In genomic region chr1:7795406-7795805, GRCh38 we compare ENCODE assay signal across 20 cellular contexts. TPM values are rescaled to one million over a fixed set of nuclear protein-coding genes. Genes with fewer than 3 reads are reported as not detected.
DNase-seq lines count a peak whose midpoint lies in the region; ATAC-seq, FAIRE-seq and TF ChIP-seq lines count a peak whose summit lies in the region.
"Had no signal": no experiment of that assay in that cellular context is flagged by ENCODE, and none has a peak within 500 bp of the region (broad histone marks: within the 10 kb centered on the region; RNA-seq: fewer than 3 reads in every experiment).

No MANE protein-coding gene starts in this region.

- peaks cover 8% of the 10 kb centered on the region for H3K9me3 ChIP-seq in astrocyte (ENCODE audit: insufficient read depth, low read depth, low read length)
- H3K9me3 ChIP-seq in K562 (replicated peaks; ENCODE audit: control insufficient read depth, insufficient read depth, low read depth, low read length): peaks cover 4% of the 10 kb centered on the region; the same call in 1 of the 2 replicates
- peaks cover 10% of the 10 kb centered on the region for H3K9me3 ChIP-seq in lower lobe of right lung

- H4K20me1 ChIP-seq in astrocyte (ENCODE audit: insufficient read depth, low read length): no peaks in the 10 kb centered on the region
- H4K20me1 ChIP-seq in K562 (replicated peaks; ENCODE audit: control insufficient read depth, insufficient read depth, low read length): no peaks in the 10 kb centered on the region

- peaks cover 2% of the 10 kb centered on the region for H3K27me3 Mint-ChIP-seq in astrocyte (ENCODE audit: low read depth, unreplicated experiment)
- no peaks in the 10 kb centered on the region for H3K27me3 Mint-ChIP-seq in T-helper 2 cell treated with Interferon-gamma antibody and Interleukin-4, amounts not matched to agents 5 μg/mL and 100 μg/mL, for 36 hours (ENCODE audit: low read depth)
- H3K27me3 Mint-ChIP-seq: CD4-positive, alpha-beta memory T cell had no signal

- no peak overlapping the region for H2AK5ac ChIP-seq in mesendoderm (ENCODE audit: low read length)

- peak; percentile 57; the same call in 2 of the 3 replicates for ATAC-seq in K562
- no peak for ATAC-seq in lower lobe of right lung
- ATAC-seq in HG02840 (IDR thresholded peaks at IDR 0.05; ENCODE audit: low FRiP score, unreplicated experiment): no peak

- no peak for TF ChIP-seq RAD21 in K562 (CRISPR knock-in tag; conservative IDR thresholded peaks at IDR 0.05 in 1 of 2, IDR thresholded peaks at IDR 0.05 in 1 of 2)

- no peak overlapping the region for H2BK15ac ChIP-seq in mesendoderm (replicated peaks; ENCODE audit: low read depth)

- no peak overlapping the region for H3K4me3 ChIP-seq in astrocyte (ENCODE audit: insufficient read depth, low read depth, low read length)
- H3K4me3 ChIP-seq in K562: no peak overlapping the region
- no peak overlapping the region for H3K4me3 ChIP-seq in mesendoderm (ENCODE audit: low read length)
- H3K4me3 ChIP-seq in lower lobe of right lung: no peak overlapping the region
- H3K4me3 ChIP-seq: GM23248 had no signal

- no peak overlapping the region for H3K18ac ChIP-seq in mesendoderm (ENCODE audit: low read length)

- H4K5ac ChIP-seq in mesendoderm (ENCODE audit: low read length): no peak overlapping the region

- CTCF ChIA-PET in K562 (lab: Yijun Ruan, JAX; ENCODE audit: low intra/inter-chr PET ratio): no interaction called here

- no peak overlapping the region for H2BK5ac ChIP-seq in mesendoderm (ENCODE audit: low read length)

- H3K4me1 ChIP-seq in astrocyte (ENCODE audit: insufficient read depth, low read length) (no peaks in the 10 kb centered on the region), K562 (replicated peaks in 1 of 2; ENCODE audit: control insufficient read depth in 2 of 2, insufficient read depth in 2 of 2, low read length in 2 of 2) (no peaks in the 10 kb centered on the region; a peak in 1 of 5 replicates), mesendoderm (ENCODE audit: control insufficient read depth, low read depth, low read length) (no peaks in the 10 kb centered on the region), lower lobe of right lung (no peaks in the 10 kb centered on the region)

- H3K36me3 ChIP-seq in astrocyte (ENCODE audit: insufficient read depth, low read length): peaks cover 8% of the 10 kb centered on the region
- no peaks in the 10 kb centered on the region for H3K36me3 ChIP-seq in K562 (ENCODE audit: control insufficient read depth, insufficient read depth, low read length)
- no peaks in the 10 kb centered on the region for H3K36me3 ChIP-seq in mesendoderm (ENCODE audit: control insufficient read depth, insufficient read depth, low read length)
- peaks cover 87% of the 10 kb centered on the region for H3K36me3 ChIP-seq in lower lobe of right lung

- no peaks in the 10 kb centered on the region for H3K79me1 ChIP-seq in mesendoderm (ENCODE audit: low read length)

- no peak overlapping the region for H3K4ac ChIP-seq in mesendoderm (ENCODE audit: low read depth, low read length)

- H3K9me3 Mint-ChIP-seq in astrocyte (ENCODE audit: unreplicated experiment): peaks cover 7% of the 10 kb centered on the region
- peaks cover 21% of the 10 kb centered on the region for H3K9me3 Mint-ChIP-seq in T-helper 2 cell treated with Interferon-gamma antibody and Interleukin-4, amounts not matched to agents 5 μg/mL and 100 μg/mL, for 36 hours

- FAIRE-seq in astrocyte (lab: Jason Lieb, UNC) (no peak), K562 (lab: Jason Lieb, UNC) (no peak)
- FAIRE-seq: GM12892, H1 had no signal

- H3K27ac Mint-ChIP-seq in astrocyte (ENCODE audit: unreplicated experiment): peak overlapping the region; percentile 4
- no peak overlapping the region for H3K27ac Mint-ChIP-seq in T-helper 2 cell treated with Interferon-gamma antibody and Interleukin-4, amounts not matched to agents 5 μg/mL and 100 μg/mL, for 36 hours

- H2AFZ ChIP-seq in astrocyte (ENCODE audit: low read depth, low read length): no peak overlapping the region
- 0 out of 2 replicates have a peak overlapping the region, but pooled peaks have one; percentile 11 for H2AFZ ChIP-seq in K562 (ENCODE audit: low read depth, low read length)
- H2AFZ ChIP-seq: GM23248 had no signal

- H3K23ac ChIP-seq in mesendoderm (ENCODE audit: low read length): no peak overlapping the region

- no peak overlapping the region for H3K4me2 ChIP-seq in astrocyte (ENCODE audit: low read length)
- H3K4me2 ChIP-seq in K562 (ENCODE audit: insufficient read depth, low read length): no peak overlapping the region
- no peak overlapping the region for H3K4me2 ChIP-seq in mesendoderm (ENCODE audit: low read length)

- intact Hi-C loops in K562 (cut with micrococcal nuclease): no loop called here
- intact Hi-C loops in lower lobe of right lung (cut with DNase I): no loop called here

- DNase-seq in astrocyte (ENCODE audit: low read depth) (no peak), K562 (ENCODE audit: extremely low read depth in 1 of 4, low spot score in 3 of 4) (no peak), mesendoderm (no peak), lower lobe of right lung (no peak)
- DNase-seq in T-helper 2 cell treated with Interferon-gamma antibody and Interleukin-4, amounts not matched to agents 5 μg/mL and 100 μg/mL, for 36 hours (ENCODE audit: low spot score): no peak
- DNase-seq: C1 segment of cervical spinal cord; Calu3; CD4-positive, alpha-beta memory T cell; COR-L47; DMS53; DMS79 treated with DMSO at 0.1 percent for 48 hours; GM23248; H7; HCEC 1CT had no signal

- WGBS in K562 (ENCODE audit: insufficient coverage, low coverage, missing lambda C conversion rate): 42% methylated on average over 12 of the region's 12 CpGs
- no CpG with 5 or more reads among the region's 12 CpGs for WGBS in mesendoderm (ENCODE audit: extremely low coverage, insufficient coverage, low lambda C conversion rate)

- no peak overlapping the region for H2BK120ac ChIP-seq in mesendoderm (ENCODE audit: low read depth, low read length)

- H3K4me1 Mint-ChIP-seq in astrocyte (ENCODE audit: low read depth, unreplicated experiment): no peaks in the 10 kb centered on the region
- H3K4me1 Mint-ChIP-seq in T-helper 2 cell treated with Interferon-gamma antibody and Interleukin-4, amounts not matched to agents 5 μg/mL and 100 μg/mL, for 36 hours (ENCODE audit: low read depth): no peaks in the 10 kb centered on the region

- peaks cover 8% of the 10 kb centered on the region for H3K36me3 Mint-ChIP-seq in astrocyte (ENCODE audit: low read depth, unreplicated experiment)
- H3K36me3 Mint-ChIP-seq in T-helper 2 cell treated with Interferon-gamma antibody and Interleukin-4, amounts not matched to agents 5 μg/mL and 100 μg/mL, for 36 hours (ENCODE audit: low read depth): no peaks in the 10 kb centered on the region

- POLR2A ChIA-PET in K562 (lab: Yijun Ruan, JAX): no interaction called here

- no peak for TF ChIP-seq EP300 in K562 (IDR thresholded peaks at IDR 0.05; ENCODE audit: low read length)

- H3K79me2 ChIP-seq in astrocyte (ENCODE audit: insufficient read depth, low read length) (no peaks in the 10 kb centered on the region), K562 (ENCODE audit: control insufficient read depth, insufficient read depth, low read length) (no peaks in the 10 kb centered on the region), mesendoderm (ENCODE audit: control insufficient read depth, insufficient read depth, low read length) (no peaks in the 10 kb centered on the region)

- TF ChIP-seq CTCF in astrocyte (IDR thresholded peaks at IDR 0.05; ENCODE audit: insufficient read depth, low read depth, low read length): no peak
- no peak for TF ChIP-seq CTCF in K562 (IDR thresholded peaks at IDR 0.05 in 2 of 3, conservative IDR thresholded peaks at IDR 0.05 in 1 of 3; ENCODE audit: insufficient read depth in 2 of 3, low read depth in 1 of 3, low read length in 3 of 3)
- TF ChIP-seq CTCF in lower lobe of right lung (IDR thresholded peaks at IDR 0.05): no peak

- H3K9ac ChIP-seq in astrocyte (ENCODE audit: low read length): no peak overlapping the region
- H3K9ac ChIP-seq in K562 (ENCODE audit: insufficient read depth in 1 of 2, low read depth in 2 of 2, low read length in 2 of 2): peak overlapping the region in 1 of 2 experiments; percentile 8; a peak in 1 of 4 replicates
- H3K9ac ChIP-seq in mesendoderm (ENCODE audit: low read length): no peak overlapping the region
- H3K9ac ChIP-seq: GM23248 had no signal

- H3K27ac ChIP-seq in astrocyte (ENCODE audit: low read depth, low read length): no peak overlapping the region
- H3K27ac ChIP-seq in K562 (ENCODE audit: extremely low read depth, low read depth, low read length): no peak overlapping the region
- no peak overlapping the region for H3K27ac ChIP-seq in mesendoderm (ENCODE audit: low read depth, low read length)
- no peak overlapping the region for H3K27ac ChIP-seq in lower lobe of right lung
- H3K27ac ChIP-seq: GM23248 had no signal

- no peak overlapping the region for H4K8ac ChIP-seq in mesendoderm (ENCODE audit: low read depth, low read length)

- H3K56ac ChIP-seq in mesendoderm (ENCODE audit: low read length): peak overlapping the region; percentile 5

- no peaks in the 10 kb centered on the region for H3K9me1 ChIP-seq in K562 (ENCODE audit: control insufficient read depth, insufficient read depth, low read length)

- no peak overlapping the region for H3K4me3 Mint-ChIP-seq in astrocyte (ENCODE audit: unreplicated experiment)
- H3K4me3 Mint-ChIP-seq in T-helper 2 cell treated with Interferon-gamma antibody and Interleukin-4, amounts not matched to agents 5 μg/mL and 100 μg/mL, for 36 hours: no peak overlapping the region
- H3K4me3 Mint-ChIP-seq: CD4-positive, alpha-beta memory T cell had no signal

- no peak for TF ChIP-seq POLR2A in K562 (conservative IDR thresholded peaks at IDR 0.05)

- no TSS peak for BruUV-seq in K562 (replicated peaks; lab: Mats Ljungman, UMichigan)

- H3K27me3 ChIP-seq in astrocyte (ENCODE audit: insufficient read depth, low read length): no peaks in the 10 kb centered on the region
- no peaks in the 10 kb centered on the region for H3K27me3 ChIP-seq in K562 (ENCODE audit: control insufficient read depth in 2 of 2, insufficient read depth in 2 of 2, low read length in 2 of 2)
- no peaks in the 10 kb centered on the region for H3K27me3 ChIP-seq in mesendoderm (ENCODE audit: insufficient read depth, low read length, poor library complexity)
- H3K27me3 ChIP-seq in lower lobe of right lung (ENCODE audit: low read depth): no peaks in the 10 kb centered on the region

- in situ Hi-C loops in K562 (cut with MboI): no loop called here

RNA-seq across cellular contexts. Expression of gene PER3, which starts 11.3 kb away (rescaled TPM):
- total RNA-seq in astrocyte: 1.8 and 2.5 TPM in 2 replicates
- 15.2 and 32.2 TPM in 2 replicates for total RNA-seq in K562 (2011; cell fraction: chromatin; rRNA removed; ENCODE audit: low replicate concordance)
- total RNA-seq in K562 (2011; cell fraction: nucleolus; rRNA removed): 6.7 and 10.0 TPM in 2 replicates
- 16.4 and 18.2 TPM in 2 replicates for total RNA-seq in K562 (2011; cell fraction: nucleoplasm; rRNA removed)
- total RNA-seq in K562 (2014; rRNA removed): 11.9 and 12.9 TPM in 2 replicates
- 18.4 and 19.7 TPM in 2 replicates for total RNA-seq in K562 (2014; rRNA removed; fragmentation: Illumina TruSeq; extraction: Trizol)
- 14.1 and 14.2 TPM in 2 replicates for total RNA-seq in K562 (2015; rRNA removed; fragmentation: Illumina TruSeq; extraction: Trizol)
- total RNA-seq in K562 (2021): 15.7 and 16.8 TPM in 2 replicates
- polyA plus RNA-seq in K562 (2011; rRNA removed): 18.9 and 22.5 TPM in 2 replicates
- polyA plus RNA-seq in K562 (2011; cell fraction: cytosol; rRNA removed): 13.3 and 14.8 TPM in 2 replicates
- polyA plus RNA-seq in K562 (2011; cell fraction: nucleus; rRNA removed): 8.9 and 10.3 TPM in 2 replicates
- polyA plus RNA-seq in K562 (2012): 8.3 and 8.9 TPM in 2 replicates
- 16.3 and 18.7 TPM in 2 replicates for polyA plus RNA-seq in K562 (2014; fragmentation: Illumina TruSeq; extraction: Trizol)
- polyA plus RNA-seq in K562 (2014; fragmentation: Nextera tagmentation; extraction: Ambion mirVana): 10 to 100 TPM; 12.0 to 14.6 TPM
- polyA plus RNA-seq in K562 (2014; rRNA removed): 14.0 and 16.5 TPM in 2 replicates
- 28.5 and 35.0 TPM in 2 replicates for polyA minus RNA-seq in K562 (2011; rRNA and poly(A)+ RNA removed)
- polyA minus RNA-seq in K562 (2011; cell fraction: cytosol; rRNA and poly(A)+ RNA removed): 12.8 and 15.0 TPM in 2 replicates
- polyA minus RNA-seq in K562 (2011; cell fraction: nucleus; rRNA and poly(A)+ RNA removed): 5.7 and 9.9 TPM in 2 replicates
- 2.6 TPM for polyA plus RNA-seq in mesendoderm (2013, experiment 1 of 2)
- polyA plus RNA-seq in mesendoderm (2013, experiment 2 of 2): 2.6 TPM
- total RNA-seq in lower lobe of right lung: 35.6 TPM

RNA-seq across cellular contexts. Expression of gene VAMP3, which starts 24.3 kb away (rescaled TPM):
- total RNA-seq in astrocyte: 154 and 156 TPM in 2 replicates
- total RNA-seq in K562 (2011; cell fraction: chromatin; rRNA removed; ENCODE audit: low replicate concordance): 24.9 and 56.1 TPM in 2 replicates
- total RNA-seq in K562 (2011; cell fraction: nucleolus; rRNA removed): 24.0 and 34.6 TPM in 2 replicates
- 40.5 and 49.5 TPM in 2 replicates for total RNA-seq in K562 (2011; cell fraction: nucleoplasm; rRNA removed)
- 31.9 and 39.4 TPM in 2 replicates for total RNA-seq in K562 (2014; rRNA removed)
- total RNA-seq in K562 (2014; rRNA removed; fragmentation: Illumina TruSeq; extraction: Trizol): 58.0 and 64.7 TPM in 2 replicates
- total RNA-seq in K562 (2015; rRNA removed; fragmentation: Illumina TruSeq; extraction: Trizol): 53.9 and 61.4 TPM in 2 replicates
- 47.5 and 48.3 TPM in 2 replicates for total RNA-seq in K562 (2021)
- polyA plus RNA-seq in K562 (2011; rRNA removed): 68.8 and 71.3 TPM in 2 replicates
- polyA plus RNA-seq in K562 (2011; cell fraction: cytosol; rRNA removed): 22.2 and 44.4 TPM in 2 replicates
- 30.6 and 47.7 TPM in 2 replicates for polyA plus RNA-seq in K562 (2011; cell fraction: nucleus; rRNA removed)
- polyA plus RNA-seq in K562 (2012): 34.8 and 38.3 TPM in 2 replicates
- 52.3 and 61.3 TPM in 2 replicates for polyA plus RNA-seq in K562 (2014; fragmentation: Illumina TruSeq; extraction: Trizol)
- 10 to 100 TPM; 27.1 to 43.2 TPM for polyA plus RNA-seq in K562 (2014; fragmentation: Nextera tagmentation; extraction: Ambion mirVana)
- 39.1 and 45.2 TPM in 2 replicates for polyA plus RNA-seq in K562 (2014; rRNA removed)
- 51.4 and 53.4 TPM in 2 replicates for polyA minus RNA-seq in K562 (2011; rRNA and poly(A)+ RNA removed)
- 27.1 and 29.0 TPM in 2 replicates for polyA minus RNA-seq in K562 (2011; cell fraction: cytosol; rRNA and poly(A)+ RNA removed)
- polyA minus RNA-seq in K562 (2011; cell fraction: nucleus; rRNA and poly(A)+ RNA removed): 13.9 and 26.5 TPM in 2 replicates
- polyA plus RNA-seq in mesendoderm (2013, experiment 1 of 2): 44.8 TPM
- polyA plus RNA-seq in mesendoderm (2013, experiment 2 of 2): 44.3 TPM
- 135 TPM for total RNA-seq in lower lobe of right lung

RNA-seq across cellular contexts. Expression of gene UTS2, which starts 57.5 kb away (rescaled TPM):
- total RNA-seq in astrocyte (not detected in 2 replicates), K562 (2014; rRNA removed) (not detected in 2 replicates), K562 (2014; rRNA removed; fragmentation: Illumina TruSeq; extraction: Trizol) (not detected in 2 replicates), K562 (2015; rRNA removed; fragmentation: Illumina TruSeq; extraction: Trizol) (not detected in 2 replicates), K562 (2021) (not detected in 2 replicates), lower lobe of right lung (not detected)
- not detected in 2 replicates for total RNA-seq in K562 (2011; cell fraction: chromatin; rRNA removed; ENCODE audit: low replicate concordance)
- not detected in 2 replicates for total RNA-seq in K562 (2011; cell fraction: nucleolus; rRNA removed)
- total RNA-seq in K562 (2011; cell fraction: nucleoplasm; rRNA removed): not detected in 2 replicates
- polyA plus RNA-seq in K562 (2011; rRNA removed) (0.16 and 0.29 TPM in 2 replicates), K562 (2014; fragmentation: Illumina TruSeq; extraction: Trizol) (not detected in 2 replicates), K562 (2014; fragmentation: Nextera tagmentation; extraction: Ambion mirVana) (under 1 TPM in 1 of 2 experiments, not detected in 1; 0.22 TPM), K562 (2014; rRNA removed) (0.07 TPM in 1 of 2 replicates, not detected in the other)
- not detected in 2 replicates for polyA plus RNA-seq in K562 (2011; cell fraction: cytosol; rRNA removed)
- polyA plus RNA-seq in K562 (2011; cell fraction: nucleus; rRNA removed): not detected in 2 replicates
- polyA plus RNA-seq in K562 (2012): not detected in 2 replicates
- not detected in 2 replicates for polyA minus RNA-seq in K562 (2011; rRNA and poly(A)+ RNA removed)
- polyA minus RNA-seq in K562 (2011; cell fraction: cytosol; rRNA and poly(A)+ RNA removed): not detected in 2 replicates
- not detected in 2 replicates for polyA minus RNA-seq in K562 (2011; cell fraction: nucleus; rRNA and poly(A)+ RNA removed)
- 0.07 TPM for polyA plus RNA-seq in mesendoderm (2013, experiment 1 of 2)
- polyA plus RNA-seq in mesendoderm (2013, experiment 2 of 2): 0.21 TPM
- total RNA-seq: A172, Calu3, Daoy, GM23248, H1 had no signal
- polyA plus RNA-seq: BJ, GM23248, H1 had no signal
